8 cellular contexts compared by ENCODE assay signal in the genomic region with DNA sequence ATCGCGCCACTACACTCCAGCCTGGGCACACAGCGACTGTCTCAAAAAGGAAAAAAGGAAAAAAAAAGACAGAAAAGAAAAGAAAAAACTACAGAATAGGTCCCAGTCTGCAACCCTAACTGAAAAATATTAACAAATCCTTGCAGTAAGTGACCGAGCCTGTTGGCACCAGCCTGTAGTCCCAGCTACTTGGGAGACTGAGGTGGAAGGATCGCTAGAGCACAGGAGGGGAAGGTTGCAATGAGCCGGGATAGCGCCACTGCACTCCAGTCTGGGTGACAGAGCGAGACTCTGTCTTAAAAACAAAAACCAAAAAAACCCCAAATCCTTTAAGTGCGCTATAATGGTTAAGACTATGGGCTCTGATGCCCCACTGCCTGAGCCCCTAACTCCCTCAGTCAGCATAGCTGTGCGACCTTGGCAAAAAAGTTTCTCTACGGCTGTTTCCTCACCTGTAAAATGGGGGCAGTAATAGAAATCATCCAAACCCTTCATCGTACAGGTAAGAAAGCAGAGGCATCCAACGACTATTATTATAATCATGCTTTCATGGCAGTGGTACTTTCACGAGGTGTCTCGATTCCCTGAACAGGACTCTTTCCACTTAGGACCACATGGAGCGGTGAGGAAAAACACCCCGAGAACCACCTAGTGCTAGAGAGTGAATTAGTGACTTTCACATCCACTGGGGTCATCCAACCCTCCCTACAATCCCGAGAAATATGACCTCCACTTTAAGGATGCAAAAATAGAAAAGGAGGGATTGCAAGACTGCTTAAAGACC. TPM values are rescaled to one million over a fixed set of nuclear protein-coding genes. Genes with fewer than 3 reads are reported as not detected.
DNase-seq lines count a peak whose midpoint lies in the region; ATAC-seq, FAIRE-seq and TF ChIP-seq lines count a peak whose summit lies in the region.

No MANE protein-coding gene starts in this region.

- FAIRE-seq in urothelium cell line (lab: Jason Lieb, UNC) = no peak

- no peaks in the 10 kb centered on the region for H3K27me3 ChIP-seq in thoracic aorta (replicated peaks; ENCODE audit: insufficient read depth)

- no peaks in the 10 kb centered on the region for H3K9me3 ChIP-seq in thoracic aorta

- H3K27ac ChIP-seq in thoracic aorta = peak overlapping the region; percentile 75

- DNase-seq in NCI-H69 (lab: John Stamatoyannopoulos, UW) = peak; percentile 53
- DNase-seq in cardiac fibroblast (ENCODE audit: low read depth in 2 of 2) = peak; percentile 29 to 39
- DNase-seq in lower leg skin (ENCODE audit: low spot score in 2 of 2) = no peak
- DNase-seq in thoracic aorta (ENCODE audit: low spot score) = no peak
- DNase-seq in urothelium cell line (ENCODE audit: low spot score) = no peak

- peaks cover 1% of the 10 kb centered on the region for H3K36me3 ChIP-seq in thoracic aorta

- ATAC-seq in GM19351 (IDR thresholded peaks at IDR 0.05; ENCODE audit: unreplicated experiment) = peak; percentile 15
- no peak for ATAC-seq in thoracic aorta (ENCODE audit: insufficient number of reproducible peaks, low FRiP score, low read depth)
- no peak for ATAC-seq in GM21423 (IDR thresholded peaks at IDR 0.05; ENCODE audit: unreplicated experiment)
- no peak for ATAC-seq in HG03108 (IDR thresholded peaks at IDR 0.05; ENCODE audit: unreplicated experiment)

- TF ChIP-seq POLR2A in lower leg skin (IDR thresholded peaks at IDR 0.05) = no peak

- intact Hi-C loops in lower leg skin (cut with DNase I; ENCODE audit: low total_unique reads) = no loop called here

- H3K4me1 ChIP-seq in thoracic aorta (ENCODE audit: control insufficient read depth in 1 of 2, low read depth in 2 of 2) = peaks cover 0 to 32% of the 10 kb centered on the region in 2 donors

- TF ChIP-seq CTCF in cardiac fibroblast (IDR thresholded peaks at IDR 0.05; ENCODE audit: low read depth, low read length) (no peak), lower leg skin (IDR thresholded peaks at IDR 0.05) (no peak), thoracic aorta (IDR thresholded peaks at IDR 0.05) (no peak)

- 12 to 14% methylated on average over 18 of the region's 18 CpGs for WGBS in lower leg skin, 2 donors

- H3K4me3 ChIP-seq in cardiac fibroblast (replicated peaks in 1 of 2; ENCODE audit: low read depth in 2 of 2, low read length in 2 of 2) (peak overlapping the region; percentile 77 to 90), lower leg skin (ENCODE audit: low read depth, poor library complexity, severe bottlenecking) (peak overlapping the region; percentile 91), thoracic aorta (peak overlapping the region; percentile 93)

RNA-seq across cellular contexts. Expression of a gene that starts 0.8 kb away (rescaled TPM):
- total RNA-seq in lower leg skin (100 to 1,000 TPM; 144 to 360 (median 193) TPM), thoracic aorta (100 to 1,000 TPM in 1 of 2 donors, 10 to 100 TPM in 1; 95.0 to 123 TPM)

Comparison
In these comparisons a context has a peak if more than half of its experiments do, and no peak if none do; other contexts are left out.
1. DNase-seq: peak in NCI-H69 (single experiment) and cardiac fibroblast (2 of 2); none in lower leg skin (0 of 2), thoracic aorta (single experiment) and urothelium cell line (single experiment).
2. Peak in every context shown above with its lines, with median percentiles within 50 percentile points of each other: H3K4me3 ChIP-seq.